Comparison of ENCODE assay signal across 11 cellular contexts in genomic region chr22:22709719-22710445, GRCh38.
DNase-seq lines count a peak whose midpoint lies in the region; ATAC-seq, FAIRE-seq and TF ChIP-seq lines count a peak whose summit lies in the region.
"Had no signal": no experiment of that assay in that cellular context is flagged by ENCODE, and none has a peak within 500 bp of the region (broad histone marks: within the 10 kb centered on the region; RNA-seq: fewer than 3 reads in every experiment).

No MANE protein-coding gene starts in this region.

- FAIRE-seq in endothelial cell of umbilical vein (lab: Jason Lieb, UNC) (no peak), small intestine (lab: Jason Lieb, UNC) (no peak)
- FAIRE-seq: astrocyte had no signal

- H3K27ac ChIP-seq in OCI-LY1 (ENCODE audit: low read depth, low read length, poor library complexity, severe bottlenecking) (no peak overlapping the region), endothelial cell of umbilical vein (ENCODE audit: insufficient read depth, low read depth, low read length) (no peak overlapping the region), small intestine (ENCODE audit: low read depth in 1 of 2, low read length in 1 of 2) (no peak overlapping the region)
- H3K27ac ChIP-seq: BLaER1 treated with 17β-estradiol and CSF1 and Interleukin-3, amounts not matched to agents 10 nM and 100 nM; parathyroid adenoma had no signal

- H3K4me2 ChIP-seq in OCI-LY1 (ENCODE audit: low read length) (no peak overlapping the region), endothelial cell of umbilical vein (ENCODE audit: insufficient read depth, low read length) (no peak overlapping the region)
- H3K4me2 ChIP-seq: BLaER1 treated with 17β-estradiol and CSF1 and Interleukin-3, amounts not matched to agents 10 nM and 100 nM had no signal

- peak; percentile 33 for DNase-seq in activated effector memory CD4-positive, alpha-beta T cell treated with anti-CD3 and anti-CD28 coated beads, Interleukin-2, amount 50 U/mL, for 16 hours
- no peak for DNase-seq in activated effector memory CD4-positive, alpha-beta T cell treated with Interleukin-2 at 50 U/mL for 16 hours
- DNase-seq in endothelial cell of umbilical vein (ENCODE audit: low read depth, low spot score) (no peak), small intestine (peak; percentile 55), NCI-H510A (lab: John Stamatoyannopoulos, UW) (no peak)

- no peaks in the 10 kb centered on the region for H3K79me2 ChIP-seq in OCI-LY1 (ENCODE audit: insufficient read depth, low read length)
- H3K79me2 ChIP-seq in endothelial cell of umbilical vein (ENCODE audit: control insufficient read depth, insufficient read depth, low read length): no peaks in the 10 kb centered on the region
- H3K79me2 ChIP-seq: parathyroid adenoma had no signal

- H3K9me3 ChIP-seq in OCI-LY1 (ENCODE audit: low read length) (no peaks in the 10 kb centered on the region), endothelial cell of umbilical vein (replicated peaks; ENCODE audit: control insufficient read depth, insufficient read depth, low read length) (no peaks in the 10 kb centered on the region), small intestine (ENCODE audit: control insufficient read depth, low read depth) (no peaks in the 10 kb centered on the region)
- H3K9me3 ChIP-seq: BLaER1 treated with 17β-estradiol and CSF1 and Interleukin-3, amounts not matched to agents 10 nM and 100 nM had no signal

- no peaks in the 10 kb centered on the region for H3K9me2 ChIP-seq in OCI-LY1 (ENCODE audit: low read depth, low read length)

- dilution Hi-C loops in endothelial cell of umbilical vein (cut with MboI; ENCODE audit: extremely low pct_ligation_motif_present, low sequenced_read_pairs): no loop called here

- H3K9ac ChIP-seq in OCI-LY1 (ENCODE audit: low read length) (no peak overlapping the region), endothelial cell of umbilical vein (replicated peaks; ENCODE audit: extremely low read depth, insufficient read depth, low read length) (no peak overlapping the region)
- H3K9ac ChIP-seq: BLaER1 treated with 17β-estradiol and CSF1 and Interleukin-3, amounts not matched to agents 10 nM and 100 nM; parathyroid adenoma had no signal

- TF ChIP-seq POLR2A in endothelial cell of umbilical vein (IDR thresholded peaks at IDR 0.05; ENCODE audit: low read depth, low read length): no peak

- H3K4me1 ChIP-seq in OCI-LY1 (ENCODE audit: insufficient read depth, low read length, severe bottlenecking): peaks cover 28% of the 10 kb centered on the region
- no peaks in the 10 kb centered on the region for H3K4me1 ChIP-seq in endothelial cell of umbilical vein (ENCODE audit: control insufficient read depth, extremely low read depth, insufficient read depth, low read length)
- H3K4me1 ChIP-seq in small intestine (ENCODE audit: control insufficient read depth in 2 of 2, insufficient read depth in 1 of 2, low read depth in 1 of 2, low read length in 1 of 2): no peaks in the 10 kb centered on the region
- H3K4me1 ChIP-seq: parathyroid adenoma had no signal

- no peak overlapping the region for H3K4me3 ChIP-seq in OCI-LY1 (ENCODE audit: low read depth, low read length, poor library complexity, severe bottlenecking)
- H3K4me3 ChIP-seq in endothelial cell of umbilical vein (replicated peaks in 1 of 3; ENCODE audit: insufficient read depth in 1 of 3, low read depth in 1 of 3, low read length in 3 of 3): no peak overlapping the region
- no peak overlapping the region for H3K4me3 ChIP-seq in small intestine (ENCODE audit: low read depth in 1 of 2, low read length in 2 of 2)
- H3K4me3 ChIP-seq: BLaER1 treated with 17β-estradiol and CSF1 and Interleukin-3, amounts not matched to agents 10 nM and 100 nM had no signal

- no peaks in the 10 kb centered on the region for H3F3A ChIP-seq in OCI-LY1 (ENCODE audit: insufficient read depth, low read length)

- intact Hi-C loops in endothelial cell of umbilical vein (cut with micrococcal nuclease): loop anchor here (5.0 kb wide), 1 partner anchor 37 kb away; no protein-coding TSS in a partner anchor

- H3K27me3 ChIP-seq in OCI-LY1 (ENCODE audit: insufficient read depth, low read length) (no peaks in the 10 kb centered on the region), endothelial cell of umbilical vein (ENCODE audit: control insufficient read depth in 2 of 2, insufficient read depth in 2 of 2, low read length in 2 of 2) (no peaks in the 10 kb centered on the region), small intestine (ENCODE audit: control insufficient read depth in 2 of 2, insufficient read depth in 2 of 2, low read length in 2 of 2) (no peaks in the 10 kb centered on the region)
- H3K27me3 ChIP-seq: BLaER1 treated with 17β-estradiol and CSF1 and Interleukin-3, amounts not matched to agents 10 nM and 100 nM had no signal

- CTCF ChIA-PET in endothelial cell of umbilical vein (lab: Charles Lee): interaction anchor here (0.7 to 3.6 kb wide), 20 partner anchors 8 to 392 kb away, joined by 3 to 20 read pairs (median 6); no protein-coding TSS in a partner anchor

- 36 to 71% (median 57%) methylated on average over 4 of the region's 4 CpGs for WGBS in small intestine, 3 donors

- POLR2A ChIA-PET in endothelial cell of umbilical vein (lab: Charles Lee): no interaction called here

- ATAC-seq in HG03432 (IDR thresholded peaks at IDR 0.05; ENCODE audit: unreplicated experiment): no peak
- no peak for ATAC-seq in GM21825 (IDR thresholded peaks at IDR 0.05; ENCODE audit: unreplicated experiment)

- H2AFZ ChIP-seq in OCI-LY1 (ENCODE audit: low read length) (no peak overlapping the region), endothelial cell of umbilical vein (ENCODE audit: low read depth, low read length) (no peak overlapping the region)
- H2AFZ ChIP-seq: parathyroid adenoma had no signal

- H3K36me3 ChIP-seq in OCI-LY1 (ENCODE audit: insufficient read depth, low read length) (no peaks in the 10 kb centered on the region), endothelial cell of umbilical vein (ENCODE audit: control insufficient read depth in 2 of 2, extremely low read depth in 1 of 2, insufficient read depth in 2 of 2, low read length in 2 of 2) (no peaks in the 10 kb centered on the region), small intestine (ENCODE audit: control insufficient read depth in 2 of 2, insufficient read depth in 2 of 2, low read length in 2 of 2) (no peaks in the 10 kb centered on the region)
- H3K36me3 ChIP-seq: BLaER1 treated with 17β-estradiol and CSF1 and Interleukin-3, amounts not matched to agents 10 nM and 100 nM had no signal

- no peaks in the 10 kb centered on the region for H4K20me1 ChIP-seq in OCI-LY1 (ENCODE audit: insufficient read depth, low read length)
- H4K20me1 ChIP-seq in endothelial cell of umbilical vein (replicated peaks; ENCODE audit: control insufficient read depth, extremely low read depth, insufficient read depth, low read length): no peaks in the 10 kb centered on the region
- H4K20me1 ChIP-seq: BLaER1 treated with 17β-estradiol and CSF1 and Interleukin-3, amounts not matched to agents 10 nM and 100 nM had no signal

- no TSS peak for BruUV-seq in endothelial cell of umbilical vein (replicated peaks; lab: Mats Ljungman, UMichigan)

- peak; percentile 38 for TF ChIP-seq CTCF in OCI-LY1 (IDR thresholded peaks at IDR 0.05; ENCODE audit: low read length)
- TF ChIP-seq CTCF in endothelial cell of umbilical vein (IDR thresholded peaks at IDR 0.05; ENCODE audit: extremely low read depth in 1 of 2, insufficient read depth in 1 of 2, low read depth in 1 of 2, low read length in 2 of 2): peak; percentile 5 to 10

- H3K9me1 ChIP-seq in endothelial cell of umbilical vein (replicated peaks; ENCODE audit: control insufficient read depth, extremely low read depth, insufficient read depth, low read length): no peaks in the 10 kb centered on the region

TF ChIP-seq in endothelial cell of umbilical vein, 7 proteins besides CTCF, POLR2A, EP300 and RAD21:
- TF ChIP-seq MYC (IDR thresholded peaks at IDR 0.05; ENCODE audit: low read depth, low read length): no peak
- TF ChIP-seq FOS (IDR thresholded peaks at IDR 0.05; ENCODE audit: borderline replicate concordance, insufficient read depth, low read length): no peak
- no peak for TF ChIP-seq JUN (IDR thresholded peaks at IDR 0.05; ENCODE audit: borderline replicate concordance, insufficient read depth, insufficient read length, low read depth)

Comparison
In these comparisons a context has a peak if more than half of its experiments do, and no peak if none do; other contexts are left out.
1. DNase-seq: peak in activated effector memory CD4-positive, alpha-beta T cell treated with anti-CD3 and anti-CD28 coated beads, Interleukin-2, amount 50 U/mL, for 16 hours (single experiment) and small intestine (single experiment); none in activated effector memory CD4-positive, alpha-beta T cell treated with Interleukin-2 at 50 U/mL for 16 hours (single experiment), endothelial cell of umbilical vein (single experiment) and NCI-H510A (single experiment).